28 cellular contexts compared by ENCODE assay signal in the genomic region with DNA sequence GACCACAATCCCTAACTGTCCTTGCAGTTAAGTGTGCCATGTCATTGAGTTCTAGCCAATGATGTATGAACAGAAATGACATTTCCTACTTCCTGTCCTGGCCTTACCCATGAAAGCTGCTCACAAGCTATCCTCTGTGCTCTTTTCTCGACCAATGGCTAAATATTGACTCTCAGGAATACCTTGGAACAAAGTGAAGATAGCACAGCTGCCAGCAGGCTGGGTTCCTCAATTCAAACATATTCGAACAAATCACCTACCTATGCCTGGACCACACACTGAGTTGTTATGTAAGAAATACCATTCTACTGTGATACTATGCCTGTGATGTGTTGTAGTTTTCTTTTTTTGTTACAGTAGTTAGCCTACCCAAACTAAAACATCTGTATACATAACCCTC.
"Had no signal": no experiment of that assay in that cellular context is flagged by ENCODE, and none has a peak within 500 bp of the region (broad histone marks: within the 10 kb centered on the region; RNA-seq: fewer than 3 reads in every experiment).

No MANE protein-coding gene starts in this region.

- DNase-seq: cortex of kidney; effector memory CD8-positive, alpha-beta T cell; erythroblast; esophagus squamous epithelium; foreskin melanocyte; glutamatergic neuron; heart right ventricle; hippocampal formation; left lung; mesenchymal stem cell; mucosa of descending colon; naive B cell; pancreas; stimulated activated CD4-positive, alpha-beta T cell treated with anti-CD3 and anti-CD28 coated beads, Interleukin-12 subunit alpha, Interleukin-12 subunit beta, amount 100 ng/mL, for 4 hours; stimulated activated CD4-positive, alpha-beta T cell treated with anti-CD3 and anti-CD28 coated beads, Interleukin-1b, Interleukin-23, amount 100 ng/mL, for 48 hours; stimulated activated CD4-positive, alpha-beta T cell treated with anti-CD3 and anti-CD28 coated beads, Interleukin-4, amount 100 ng/mL, for 1 hour; stimulated activated CD8-positive, alpha-beta memory T cell treated with anti-CD3 and anti-CD28 coated beads, Interleukin-4, amount 100 ng/mL, for 48 hours; stimulated activated naive CD4-positive, alpha-beta T cell; stimulated activated naive CD8-positive, alpha-beta T cell treated with anti-CD3 and anti-CD28 coated beads, Interleukin-15, amount 100 ng/mL, for 72 hours; transverse colon had no signal

- H3K9me3 Mint-ChIP-seq: mesothelial cell of epicardium; natural killer cell treated with Interleukin-12 subunit alpha and Interleukin-12 subunit beta and Interleukin-15 and Interleukin-18, amount 100 ng/mL, for 72 hours; stimulated activated naive CD8-positive, alpha-beta T cell treated with anti-CD3 and anti-CD28 coated beads, Interleukin-15, amount 100 ng/mL, for 72 hours had no signal

- H3K4me3 Mint-ChIP-seq: effector memory CD8-positive, alpha-beta T cell; mesothelial cell of epicardium; naive B cell; natural killer cell treated with Interleukin-12 subunit alpha and Interleukin-12 subunit beta and Interleukin-15 and Interleukin-18, amount 100 ng/mL, for 72 hours; neural crest cell; stimulated activated naive CD8-positive, alpha-beta T cell treated with anti-CD3 and anti-CD28 coated beads, Interleukin-15, amount 100 ng/mL, for 72 hours had no signal

- H3K36me3 ChIP-seq: esophagus squamous epithelium, heart right ventricle, left lung, neutrophil, pancreas, suprapubic skin, transverse colon, vagina had no signal

- H3K27ac ChIP-seq: esophagus squamous epithelium, heart right ventricle, left lung, neutrophil, pancreas, suprapubic skin, transverse colon, vagina had no signal

- H3K4me3 ChIP-seq: esophagus squamous epithelium, heart right ventricle, left lung, mucosa of descending colon, pancreas, smooth muscle cell, suprapubic skin, transverse colon, vagina had no signal

- H3K9me3 ChIP-seq: esophagus squamous epithelium, left lung, mucosa of descending colon, neutrophil, pancreas, suprapubic skin, transverse colon, vagina had no signal

- ATAC-seq: effector memory CD8-positive, alpha-beta T cell; heart right ventricle; left lung; mucosa of descending colon; natural killer cell treated with Interleukin-12 subunit alpha and Interleukin-12 subunit beta and Interleukin-15 and Interleukin-18, amount 100 ng/mL, for 72 hours; sciatic nerve; stimulated activated naive CD8-positive, alpha-beta T cell treated with anti-CD3 and anti-CD28 coated beads, Interleukin-15, amount 100 ng/mL, for 72 hours had no signal

- H3K4me2 ChIP-seq: smooth muscle cell had no signal

- H3K4me1 Mint-ChIP-seq: mesothelial cell of epicardium; naive B cell; neural crest cell; stimulated activated naive CD8-positive, alpha-beta T cell treated with anti-CD3 and anti-CD28 coated beads, Interleukin-15, amount 100 ng/mL, for 72 hours had no signal

- H3K36me3 Mint-ChIP-seq: mesothelial cell of epicardium; naive B cell; natural killer cell treated with Interleukin-12 subunit alpha and Interleukin-12 subunit beta and Interleukin-15 and Interleukin-18, amount 100 ng/mL, for 72 hours had no signal

- H3K27me3 ChIP-seq: esophagus squamous epithelium, heart right ventricle, left lung, neutrophil, pancreas, suprapubic skin, transverse colon, vagina had no signal

- H3K27ac Mint-ChIP-seq: effector memory CD8-positive, alpha-beta T cell; mesothelial cell of epicardium; naive B cell; natural killer cell treated with Interleukin-12 subunit alpha and Interleukin-12 subunit beta and Interleukin-15 and Interleukin-18, amount 100 ng/mL, for 72 hours; stimulated activated naive CD8-positive, alpha-beta T cell treated with anti-CD3 and anti-CD28 coated beads, Interleukin-15, amount 100 ng/mL, for 72 hours had no signal

- H3K4me1 ChIP-seq: esophagus squamous epithelium, left lung, suprapubic skin had no signal

- H3K27me3 Mint-ChIP-seq: stimulated activated naive CD8-positive, alpha-beta T cell treated with anti-CD3 and anti-CD28 coated beads, Interleukin-15, amount 100 ng/mL, for 72 hours had no signal
